Comparison of ENCODE assay signal across 1 cellular context in the genomic region with DNA sequence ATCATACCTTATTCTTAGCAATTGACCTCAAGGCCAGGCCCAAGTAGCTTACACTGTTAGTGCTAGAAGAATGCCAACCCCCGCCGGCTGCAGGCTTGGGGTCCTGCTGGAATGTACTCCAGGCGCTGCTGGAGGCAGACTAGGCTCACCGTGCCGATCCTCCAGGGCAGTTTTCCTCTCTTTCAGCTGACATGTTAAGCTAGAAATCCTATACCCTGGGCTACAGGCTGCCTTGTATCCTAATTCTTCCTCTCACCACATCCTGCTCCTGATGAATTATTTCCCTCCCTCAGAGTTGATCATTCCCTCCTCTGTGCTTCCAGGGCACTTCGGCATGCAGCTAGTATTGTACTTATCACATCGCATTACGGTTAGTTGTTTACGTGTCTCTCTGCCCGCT.
TF ChIP-seq lines count a peak whose summit lies in the region.

No MANE protein-coding gene starts in this region.

TF ChIP-seq in WTC11, 78 proteins besides CTCF, POLR2A, EP300 and RAD21 (continued from another document):
- TF ChIP-seq, protein P1, sequence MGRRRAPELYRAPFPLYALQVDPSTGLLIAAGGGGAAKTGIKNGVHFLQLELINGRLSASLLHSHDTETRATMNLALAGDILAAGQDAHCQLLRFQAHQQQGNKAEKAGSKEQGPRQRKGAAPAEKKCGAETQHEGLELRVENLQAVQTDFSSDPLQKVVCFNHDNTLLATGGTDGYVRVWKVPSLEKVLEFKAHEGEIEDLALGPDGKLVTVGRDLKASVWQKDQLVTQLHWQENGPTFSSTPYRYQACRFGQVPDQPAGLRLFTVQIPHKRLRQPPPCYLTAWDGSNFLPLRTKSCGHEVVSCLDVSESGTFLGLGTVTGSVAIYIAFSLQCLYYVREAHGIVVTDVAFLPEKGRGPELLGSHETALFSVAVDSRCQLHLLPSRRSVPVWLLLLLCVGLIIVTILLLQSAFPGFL (CRISPR knock-in tag; IDR thresholded peaks at IDR 0.05; ENCODE audit: borderline replicate concordance): no peak
- TF ChIP-seq, protein P2, sequence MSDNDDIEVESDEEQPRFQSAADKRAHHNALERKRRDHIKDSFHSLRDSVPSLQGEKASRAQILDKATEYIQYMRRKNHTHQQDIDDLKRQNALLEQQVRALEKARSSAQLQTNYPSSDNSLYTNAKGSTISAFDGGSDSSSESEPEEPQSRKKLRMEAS (CRISPR knock-in tag; IDR thresholded peaks at IDR 0.05): no peak
- TF ChIP-seq, protein P3, sequence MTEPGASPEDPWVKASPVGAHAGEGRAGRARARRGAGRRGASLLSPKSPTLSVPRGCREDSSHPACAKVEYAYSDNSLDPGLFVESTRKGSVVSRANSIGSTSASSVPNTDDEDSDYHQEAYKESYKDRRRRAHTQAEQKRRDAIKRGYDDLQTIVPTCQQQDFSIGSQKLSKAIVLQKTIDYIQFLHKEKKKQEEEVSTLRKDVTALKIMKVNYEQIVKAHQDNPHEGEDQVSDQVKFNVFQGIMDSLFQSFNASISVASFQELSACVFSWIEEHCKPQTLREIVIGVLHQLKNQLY (CRISPR knock-in tag; IDR thresholded peaks at IDR 0.05): no peak
- TF ChIP-seq, protein P4, sequence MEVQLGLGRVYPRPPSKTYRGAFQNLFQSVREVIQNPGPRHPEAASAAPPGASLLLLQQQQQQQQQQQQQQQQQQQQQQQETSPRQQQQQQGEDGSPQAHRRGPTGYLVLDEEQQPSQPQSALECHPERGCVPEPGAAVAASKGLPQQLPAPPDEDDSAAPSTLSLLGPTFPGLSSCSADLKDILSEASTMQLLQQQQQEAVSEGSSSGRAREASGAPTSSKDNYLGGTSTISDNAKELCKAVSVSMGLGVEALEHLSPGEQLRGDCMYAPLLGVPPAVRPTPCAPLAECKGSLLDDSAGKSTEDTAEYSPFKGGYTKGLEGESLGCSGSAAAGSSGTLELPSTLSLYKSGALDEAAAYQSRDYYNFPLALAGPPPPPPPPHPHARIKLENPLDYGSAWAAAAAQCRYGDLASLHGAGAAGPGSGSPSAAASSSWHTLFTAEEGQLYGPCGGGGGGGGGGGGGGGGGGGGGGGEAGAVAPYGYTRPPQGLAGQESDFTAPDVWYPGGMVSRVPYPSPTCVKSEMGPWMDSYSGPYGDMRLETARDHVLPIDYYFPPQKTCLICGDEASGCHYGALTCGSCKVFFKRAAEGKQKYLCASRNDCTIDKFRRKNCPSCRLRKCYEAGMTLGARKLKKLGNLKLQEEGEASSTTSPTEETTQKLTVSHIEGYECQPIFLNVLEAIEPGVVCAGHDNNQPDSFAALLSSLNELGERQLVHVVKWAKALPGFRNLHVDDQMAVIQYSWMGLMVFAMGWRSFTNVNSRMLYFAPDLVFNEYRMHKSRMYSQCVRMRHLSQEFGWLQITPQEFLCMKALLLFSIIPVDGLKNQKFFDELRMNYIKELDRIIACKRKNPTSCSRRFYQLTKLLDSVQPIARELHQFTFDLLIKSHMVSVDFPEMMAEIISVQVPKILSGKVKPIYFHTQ (CRISPR knock-in tag; IDR thresholded peaks at IDR 0.05): no peak
- TF ChIP-seq NFE2L1 (CRISPR knock-in tag; IDR thresholded peaks at IDR 0.05): no peak
